Comparison of ENCODE assay signal across 1 cellular context in the genomic region with DNA sequence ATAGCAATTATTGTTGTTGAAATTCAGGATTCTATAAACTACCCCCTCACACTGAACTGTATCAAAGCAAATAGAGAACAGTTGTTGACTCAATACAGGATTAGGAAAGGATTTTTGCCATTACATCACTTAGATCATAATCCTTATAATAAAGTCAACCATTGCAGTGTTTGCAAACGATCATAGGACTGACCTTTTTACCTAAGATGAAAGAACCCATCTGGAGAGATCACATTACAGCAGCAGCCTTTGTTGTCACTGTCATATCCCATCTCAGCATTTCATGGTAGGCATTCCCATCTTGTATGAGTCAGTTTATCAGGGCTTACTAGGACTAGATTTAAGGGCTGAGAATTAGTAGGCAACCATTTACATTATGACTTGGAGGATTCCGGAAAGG.
A peak's percentile ranks its signal among the peaks of the same experiment; 100 is the strongest.
TF ChIP-seq lines count a peak whose summit lies in the region.

No MANE protein-coding gene starts in this region.

TF ChIP-seq in HepG2, 621 proteins besides CTCF, POLR2A, EP300 and RAD21 (continued from another document and continues in another):
- TF ChIP-seq, protein P1, sequence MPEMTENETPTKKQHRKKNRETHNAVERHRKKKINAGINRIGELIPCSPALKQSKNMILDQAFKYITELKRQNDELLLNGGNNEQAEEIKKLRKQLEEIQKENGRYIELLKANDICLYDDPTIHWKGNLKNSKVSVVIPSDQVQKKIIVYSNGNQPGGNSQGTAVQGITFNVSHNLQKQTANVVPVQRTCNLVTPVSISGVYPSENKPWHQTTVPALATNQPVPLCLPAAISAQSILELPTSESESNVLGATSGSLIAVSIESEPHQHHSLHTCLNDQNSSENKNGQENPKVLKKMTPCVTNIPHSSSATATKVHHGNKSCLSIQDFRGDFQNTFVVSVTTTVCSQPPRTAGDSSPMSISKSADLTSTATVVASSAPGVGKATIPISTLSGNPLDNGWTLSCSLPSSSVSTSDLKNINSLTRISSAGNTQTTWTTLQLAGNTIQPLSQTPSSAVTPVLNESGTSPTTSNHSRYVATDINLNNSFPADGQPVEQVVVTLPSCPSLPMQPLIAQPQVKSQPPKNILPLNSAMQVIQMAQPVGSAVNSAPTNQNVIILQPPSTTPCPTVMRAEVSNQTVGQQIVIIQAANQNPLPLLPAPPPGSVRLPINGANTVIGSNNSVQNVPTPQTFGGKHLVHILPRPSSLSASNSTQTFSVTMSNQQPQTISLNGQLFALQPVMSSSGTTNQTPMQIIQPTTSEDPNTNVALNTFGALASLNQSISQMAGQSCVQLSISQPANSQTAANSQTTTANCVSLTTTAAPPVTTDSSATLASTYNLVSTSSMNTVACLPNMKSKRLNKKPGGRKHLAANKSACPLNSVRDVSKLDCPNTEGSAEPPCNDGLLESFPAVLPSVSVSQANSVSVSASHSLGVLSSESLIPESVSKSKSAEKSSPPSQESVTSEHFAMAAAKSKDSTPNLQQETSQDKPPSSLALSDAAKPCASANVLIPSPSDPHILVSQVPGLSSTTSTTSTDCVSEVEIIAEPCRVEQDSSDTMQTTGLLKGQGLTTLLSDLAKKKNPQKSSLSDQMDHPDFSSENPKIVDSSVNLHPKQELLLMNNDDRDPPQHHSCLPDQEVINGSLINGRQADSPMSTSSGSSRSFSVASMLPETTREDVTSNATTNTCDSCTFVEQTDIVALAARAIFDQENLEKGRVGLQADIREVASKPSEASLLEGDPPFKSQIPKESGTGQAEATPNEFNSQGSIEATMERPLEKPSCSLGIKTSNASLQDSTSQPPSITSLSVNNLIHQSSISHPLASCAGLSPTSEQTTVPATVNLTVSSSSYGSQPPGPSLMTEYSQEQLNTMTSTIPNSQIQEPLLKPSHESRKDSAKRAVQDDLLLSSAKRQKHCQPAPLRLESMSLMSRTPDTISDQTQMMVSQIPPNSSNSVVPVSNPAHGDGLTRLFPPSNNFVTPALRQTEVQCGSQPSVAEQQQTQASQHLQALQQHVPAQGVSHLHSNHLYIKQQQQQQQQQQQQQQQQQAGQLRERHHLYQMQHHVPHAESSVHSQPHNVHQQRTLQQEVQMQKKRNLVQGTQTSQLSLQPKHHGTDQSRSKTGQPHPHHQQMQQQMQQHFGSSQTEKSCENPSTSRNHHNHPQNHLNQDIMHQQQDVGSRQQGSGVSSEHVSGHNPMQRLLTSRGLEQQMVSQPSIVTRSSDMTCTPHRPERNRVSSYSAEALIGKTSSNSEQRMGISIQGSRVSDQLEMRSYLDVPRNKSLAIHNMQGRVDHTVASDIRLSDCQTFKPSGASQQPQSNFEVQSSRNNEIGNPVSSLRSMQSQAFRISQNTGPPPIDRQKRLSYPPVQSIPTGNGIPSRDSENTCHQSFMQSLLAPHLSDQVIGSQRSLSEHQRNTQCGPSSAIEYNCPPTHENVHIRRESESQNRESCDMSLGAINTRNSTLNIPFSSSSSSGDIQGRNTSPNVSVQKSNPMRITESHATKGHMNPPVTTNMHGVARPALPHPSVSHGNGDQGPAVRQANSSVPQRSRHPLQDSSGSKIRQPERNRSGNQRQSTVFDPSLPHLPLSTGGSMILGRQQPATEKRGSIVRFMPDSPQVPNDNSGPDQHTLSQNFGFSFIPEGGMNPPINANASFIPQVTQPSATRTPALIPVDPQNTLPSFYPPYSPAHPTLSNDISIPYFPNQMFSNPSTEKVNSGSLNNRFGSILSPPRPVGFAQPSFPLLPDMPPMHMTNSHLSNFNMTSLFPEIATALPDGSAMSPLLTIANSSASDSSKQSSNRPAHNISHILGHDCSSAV (CRISPR knock-in tag; IDR thresholded peaks at IDR 0.05; ENCODE audit: borderline replicate concordance), result no peak
- TF ChIP-seq ZNF143 (CRISPR knock-in tag; IDR thresholded peaks at IDR 0.05) (no peak), MAZ (IDR thresholded peaks at IDR 0.05; ENCODE audit: borderline replicate concordance, low read depth, low read length) (no peak), MAZ (CRISPR knock-in tag; IDR thresholded peaks at IDR 0.05; ENCODE audit: low read depth) (no peak), SRSF9 (IDR thresholded peaks at IDR 0.05; ENCODE audit: borderline replicate concordance, insufficient read depth, low read depth, low read length, poor library complexity, severe bottlenecking) (no peak), NFYB (CRISPR knock-in tag; IDR thresholded peaks at IDR 0.05) (no peak), CENPX (CRISPR knock-in tag; IDR thresholded peaks at IDR 0.05) (no peak), ZNF567 (CRISPR knock-in tag; IDR thresholded peaks at IDR 0.05; ENCODE audit: borderline replicate concordance) (no peak), RXRB (CRISPR knock-in tag; IDR thresholded peaks at IDR 0.05; ENCODE audit: borderline replicate concordance) (peak; percentile 92), MBNL3 (CRISPR knock-in tag; conservative IDR thresholded peaks at IDR 0.05) (no peak), KAT7 (CRISPR knock-in tag; IDR thresholded peaks at IDR 0.05; ENCODE audit: borderline replicate concordance) (0 out of 2 replicates have a peak, but pooled peaks have one; percentile 62), ZNF256 (CRISPR knock-in tag; conservative IDR thresholded peaks at IDR 0.05) (no peak), ZSCAN30 (CRISPR knock-in tag; IDR thresholded peaks at IDR 0.05) (no peak), MIER3 (CRISPR knock-in tag; IDR thresholded peaks at IDR 0.05; ENCODE audit: borderline replicate concordance) (peak; percentile 66), ZNF572 (CRISPR knock-in tag; IDR thresholded peaks at IDR 0.05) (no peak), ZNF672 (CRISPR knock-in tag; IDR thresholded peaks at IDR 0.05) (no peak), ZNF350 (CRISPR knock-in tag; IDR thresholded peaks at IDR 0.05; ENCODE audit: borderline replicate concordance, low read depth) (no peak), CC2D1A (CRISPR knock-in tag; IDR thresholded peaks at IDR 0.05) (no peak), ELF4 (CRISPR knock-in tag; IDR thresholded peaks at IDR 0.05; ENCODE audit: borderline replicate concordance) (no peak), AHR (CRISPR knock-in tag; IDR thresholded peaks at IDR 0.05) (no peak), ZNF570 (CRISPR knock-in tag; IDR thresholded peaks at IDR 0.05; ENCODE audit: borderline replicate concordance) (no peak), BORCS8-MEF2B (CRISPR knock-in tag; IDR thresholded peaks at IDR 0.05) (no peak), NFE2L1 (CRISPR knock-in tag; IDR thresholded peaks at IDR 0.05; ENCODE audit: borderline replicate concordance) (no peak), ZBTB1 (CRISPR knock-in tag; IDR thresholded peaks at IDR 0.05; ENCODE audit: borderline replicate concordance) (no peak), FOXP1 (IDR thresholded peaks at IDR 0.05) (peak; percentile 76), FOXP1 (CRISPR knock-in tag; IDR thresholded peaks at IDR 0.05) (peak; percentile 92), SMAD9 (CRISPR knock-in tag; IDR thresholded peaks at IDR 0.05) (no peak), DR1 (CRISPR knock-in tag; IDR thresholded peaks at IDR 0.05) (no peak), NBN (conservative IDR thresholded peaks at IDR 0.05) (no peak), MAFK (conservative IDR thresholded peaks at IDR 0.05 in 1 of 2, IDR thresholded peaks at IDR 0.05 in 1 of 2; ENCODE audit: low read length in 2 of 2) (peak; percentile 49 to 55; a peak in 3 of 4 replicates), SRSF1 (optimal IDR thresholded peaks at IDR 0.05; ENCODE audit: low read depth, low read length) (no peak), TEAD3 (CRISPR knock-in tag; optimal IDR thresholded peaks at IDR 0.05; ENCODE audit: borderline replicate concordance) (peak; percentile 85), SP4 (CRISPR knock-in tag; IDR thresholded peaks at IDR 0.05) (no peak)
- TF ChIP-seq, protein P2, sequence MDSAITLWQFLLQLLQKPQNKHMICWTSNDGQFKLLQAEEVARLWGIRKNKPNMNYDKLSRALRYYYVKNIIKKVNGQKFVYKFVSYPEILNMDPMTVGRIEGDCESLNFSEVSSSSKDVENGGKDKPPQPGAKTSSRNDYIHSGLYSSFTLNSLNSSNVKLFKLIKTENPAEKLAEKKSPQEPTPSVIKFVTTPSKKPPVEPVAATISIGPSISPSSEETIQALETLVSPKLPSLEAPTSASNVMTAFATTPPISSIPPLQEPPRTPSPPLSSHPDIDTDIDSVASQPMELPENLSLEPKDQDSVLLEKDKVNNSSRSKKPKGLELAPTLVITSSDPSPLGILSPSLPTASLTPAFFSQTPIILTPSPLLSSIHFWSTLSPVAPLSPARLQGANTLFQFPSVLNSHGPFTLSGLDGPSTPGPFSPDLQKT (CRISPR knock-in tag; IDR thresholded peaks at IDR 0.05; ENCODE audit: borderline replicate concordance), result no peak
- TF ChIP-seq, protein P3, sequence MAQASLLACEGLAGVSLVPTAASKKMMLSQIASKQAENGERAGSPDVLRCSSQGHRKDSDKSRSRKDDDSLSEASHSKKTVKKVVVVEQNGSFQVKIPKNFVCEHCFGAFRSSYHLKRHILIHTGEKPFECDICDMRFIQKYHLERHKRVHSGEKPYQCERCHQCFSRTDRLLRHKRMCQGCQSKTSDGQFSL (CRISPR knock-in tag; IDR thresholded peaks at IDR 0.05), result no peak
- TF ChIP-seq, protein P4, sequence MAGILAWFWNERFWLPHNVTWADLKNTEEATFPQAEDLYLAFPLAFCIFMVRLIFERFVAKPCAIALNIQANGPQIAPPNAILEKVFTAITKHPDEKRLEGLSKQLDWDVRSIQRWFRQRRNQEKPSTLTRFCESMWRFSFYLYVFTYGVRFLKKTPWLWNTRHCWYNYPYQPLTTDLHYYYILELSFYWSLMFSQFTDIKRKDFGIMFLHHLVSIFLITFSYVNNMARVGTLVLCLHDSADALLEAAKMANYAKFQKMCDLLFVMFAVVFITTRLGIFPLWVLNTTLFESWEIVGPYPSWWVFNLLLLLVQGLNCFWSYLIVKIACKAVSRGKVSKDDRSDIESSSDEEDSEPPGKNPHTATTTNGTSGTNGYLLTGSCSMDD (CRISPR knock-in tag; IDR thresholded peaks at IDR 0.05), result no peak
- TF ChIP-seq, protein P5, sequence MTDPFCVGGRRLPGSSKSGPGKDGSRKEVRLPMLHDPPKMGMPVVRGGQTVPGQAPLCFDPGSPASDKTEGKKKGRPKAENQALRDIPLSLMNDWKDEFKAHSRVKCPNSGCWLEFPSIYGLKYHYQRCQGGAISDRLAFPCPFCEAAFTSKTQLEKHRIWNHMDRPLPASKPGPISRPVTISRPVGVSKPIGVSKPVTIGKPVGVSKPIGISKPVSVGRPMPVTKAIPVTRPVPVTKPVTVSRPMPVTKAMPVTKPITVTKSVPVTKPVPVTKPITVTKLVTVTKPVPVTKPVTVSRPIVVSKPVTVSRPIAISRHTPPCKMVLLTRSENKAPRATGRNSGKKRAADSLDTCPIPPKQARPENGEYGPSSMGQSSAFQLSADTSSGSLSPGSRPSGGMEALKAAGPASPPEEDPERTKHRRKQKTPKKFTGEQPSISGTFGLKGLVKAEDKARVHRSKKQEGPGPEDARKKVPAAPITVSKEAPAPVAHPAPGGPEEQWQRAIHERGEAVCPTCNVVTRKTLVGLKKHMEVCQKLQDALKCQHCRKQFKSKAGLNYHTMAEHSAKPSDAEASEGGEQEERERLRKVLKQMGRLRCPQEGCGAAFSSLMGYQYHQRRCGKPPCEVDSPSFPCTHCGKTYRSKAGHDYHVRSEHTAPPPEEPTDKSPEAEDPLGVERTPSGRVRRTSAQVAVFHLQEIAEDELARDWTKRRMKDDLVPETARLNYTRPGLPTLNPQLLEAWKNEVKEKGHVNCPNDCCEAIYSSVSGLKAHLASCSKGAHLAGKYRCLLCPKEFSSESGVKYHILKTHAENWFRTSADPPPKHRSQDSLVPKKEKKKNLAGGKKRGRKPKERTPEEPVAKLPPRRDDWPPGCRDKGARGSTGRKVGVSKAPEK (CRISPR knock-in tag; IDR thresholded peaks at IDR 0.05; ENCODE audit: borderline replicate concordance), result no peak
- TF ChIP-seq, protein P6, sequence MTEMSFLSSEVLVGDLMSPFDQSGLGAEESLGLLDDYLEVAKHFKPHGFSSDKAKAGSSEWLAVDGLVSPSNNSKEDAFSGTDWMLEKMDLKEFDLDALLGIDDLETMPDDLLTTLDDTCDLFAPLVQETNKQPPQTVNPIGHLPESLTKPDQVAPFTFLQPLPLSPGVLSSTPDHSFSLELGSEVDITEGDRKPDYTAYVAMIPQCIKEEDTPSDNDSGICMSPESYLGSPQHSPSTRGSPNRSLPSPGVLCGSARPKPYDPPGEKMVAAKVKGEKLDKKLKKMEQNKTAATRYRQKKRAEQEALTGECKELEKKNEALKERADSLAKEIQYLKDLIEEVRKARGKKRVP (CRISPR knock-in tag; IDR thresholded peaks at IDR 0.05), result peak in 1 of 2 experiments; percentile 97; a peak in 2 of 4 replicates
- TF ChIP-seq, protein P7, sequence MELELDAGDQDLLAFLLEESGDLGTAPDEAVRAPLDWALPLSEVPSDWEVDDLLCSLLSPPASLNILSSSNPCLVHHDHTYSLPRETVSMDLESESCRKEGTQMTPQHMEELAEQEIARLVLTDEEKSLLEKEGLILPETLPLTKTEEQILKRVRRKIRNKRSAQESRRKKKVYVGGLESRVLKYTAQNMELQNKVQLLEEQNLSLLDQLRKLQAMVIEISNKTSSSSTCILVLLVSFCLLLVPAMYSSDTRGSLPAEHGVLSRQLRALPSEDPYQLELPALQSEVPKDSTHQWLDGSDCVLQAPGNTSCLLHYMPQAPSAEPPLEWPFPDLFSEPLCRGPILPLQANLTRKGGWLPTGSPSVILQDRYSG (CRISPR knock-in tag; IDR thresholded peaks at IDR 0.05), result no peak
- TF ChIP-seq, protein P8, sequence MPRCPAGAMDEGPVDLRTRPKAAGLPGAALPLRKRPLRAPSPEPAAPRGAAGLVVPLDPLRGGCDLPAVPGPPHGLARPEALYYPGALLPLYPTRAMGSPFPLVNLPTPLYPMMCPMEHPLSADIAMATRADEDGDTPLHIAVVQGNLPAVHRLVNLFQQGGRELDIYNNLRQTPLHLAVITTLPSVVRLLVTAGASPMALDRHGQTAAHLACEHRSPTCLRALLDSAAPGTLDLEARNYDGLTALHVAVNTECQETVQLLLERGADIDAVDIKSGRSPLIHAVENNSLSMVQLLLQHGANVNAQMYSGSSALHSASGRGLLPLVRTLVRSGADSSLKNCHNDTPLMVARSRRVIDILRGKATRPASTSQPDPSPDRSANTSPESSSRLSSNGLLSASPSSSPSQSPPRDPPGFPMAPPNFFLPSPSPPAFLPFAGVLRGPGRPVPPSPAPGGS (CRISPR knock-in tag; IDR thresholded peaks at IDR 0.05), result no peak
- TF ChIP-seq, protein P9, sequence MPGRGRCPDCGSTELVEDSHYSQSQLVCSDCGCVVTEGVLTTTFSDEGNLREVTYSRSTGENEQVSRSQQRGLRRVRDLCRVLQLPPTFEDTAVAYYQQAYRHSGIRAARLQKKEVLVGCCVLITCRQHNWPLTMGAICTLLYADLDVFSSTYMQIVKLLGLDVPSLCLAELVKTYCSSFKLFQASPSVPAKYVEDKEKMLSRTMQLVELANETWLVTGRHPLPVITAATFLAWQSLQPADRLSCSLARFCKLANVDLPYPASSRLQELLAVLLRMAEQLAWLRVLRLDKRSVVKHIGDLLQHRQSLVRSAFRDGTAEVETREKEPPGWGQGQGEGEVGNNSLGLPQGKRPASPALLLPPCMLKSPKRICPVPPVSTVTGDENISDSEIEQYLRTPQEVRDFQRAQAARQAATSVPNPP (CRISPR knock-in tag; IDR thresholded peaks at IDR 0.05), result no peak
- TF ChIP-seq, protein P10, sequence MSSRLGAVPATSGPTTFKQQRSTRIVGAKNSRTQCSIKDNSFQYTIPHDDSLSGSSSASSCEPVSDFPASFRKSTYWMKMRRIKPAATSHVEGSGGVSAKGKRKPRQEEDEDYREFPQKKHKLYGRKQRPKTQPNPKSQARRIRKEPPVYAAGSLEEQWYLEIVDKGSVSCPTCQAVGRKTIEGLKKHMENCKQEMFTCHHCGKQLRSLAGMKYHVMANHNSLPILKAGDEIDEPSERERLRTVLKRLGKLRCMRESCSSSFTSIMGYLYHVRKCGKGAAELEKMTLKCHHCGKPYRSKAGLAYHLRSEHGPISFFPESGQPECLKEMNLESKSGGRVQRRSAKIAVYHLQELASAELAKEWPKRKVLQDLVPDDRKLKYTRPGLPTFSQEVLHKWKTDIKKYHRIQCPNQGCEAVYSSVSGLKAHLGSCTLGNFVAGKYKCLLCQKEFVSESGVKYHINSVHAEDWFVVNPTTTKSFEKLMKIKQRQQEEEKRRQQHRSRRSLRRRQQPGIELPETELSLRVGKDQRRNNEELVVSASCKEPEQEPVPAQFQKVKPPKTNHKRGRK (CRISPR knock-in tag; IDR thresholded peaks at IDR 0.05), result no peak
